ENCODE assay signal across 9 cellular contexts in genomic region chr1:41915786-41916571, GRCh38. TPM values are rescaled to one million over a fixed set of nuclear protein-coding genes. Genes with fewer than 3 reads are reported as not detected.
DNase-seq lines count a peak whose midpoint lies in the region; ATAC-seq and TF ChIP-seq lines count a peak whose summit lies in the region.
"Had no signal": no experiment of that assay in that cellular context is flagged by ENCODE, and none has a peak within 500 bp of the region (broad histone marks: within the 10 kb centered on the region; RNA-seq: fewer than 3 reads in every experiment).

No MANE protein-coding gene starts in this region.

- peaks cover 8% of the 10 kb centered on the region for H3K4me1 ChIP-seq in right cardiac atrium (ENCODE audit: control insufficient read depth, insufficient read depth, low read length)

- H3K27ac ChIP-seq in CD4-positive, alpha-beta T cell (ENCODE audit: low read depth, low read length): no peak overlapping the region
- no peak overlapping the region for H3K27ac ChIP-seq in right cardiac atrium (ENCODE audit: low read length)
- H3K27ac ChIP-seq: SK-N-MC had no signal

- ATAC-seq in CD4-positive, alpha-beta T cell (ENCODE audit: poor library complexity): peak; percentile 16
- ATAC-seq in right cardiac atrium: peak; percentile 19 to 69
- no peak for ATAC-seq in HG02970 (IDR thresholded peaks at IDR 0.05; ENCODE audit: low FRiP score, unreplicated experiment)
- no peak for ATAC-seq in GM21367 (IDR thresholded peaks at IDR 0.05; ENCODE audit: unreplicated experiment)

- H3K4me1 Mint-ChIP-seq in CD4-positive, alpha-beta T cell (ENCODE audit: low read depth): peaks cover 93% of the 10 kb centered on the region
- peaks cover 76% of the 10 kb centered on the region for H3K4me1 Mint-ChIP-seq in T-helper 2 cell treated with Interferon-gamma antibody and Interleukin-4, amounts not matched to agents 5 μg/mL and 100 μg/mL, for 36 hours (ENCODE audit: low read depth)

- CTCF ChIA-PET in CD4-positive, alpha-beta T cell (lab: Charles Lee): interaction anchor here (0.8 kb wide), 1 partner anchor 24 kb away, joined by 3 read pairs; no protein-coding TSS in a partner anchor

- no peak for TF ChIP-seq CTCF in CD4-positive, alpha-beta T cell (IDR thresholded peaks at IDR 0.05)

- intact Hi-C loops in CD4-positive, alpha-beta T cell (cut with DNase I, micrococcal nuclease): loop anchor here (5.0 to 10.0 kb wide), 2 partner anchors 244 to 419 kb away; partner anchors contain the start of gene FOXJ3 (in 1 of the 2)
- intact Hi-C loops in right cardiac atrium (cut with DNase I): loop anchor here in 1 of 4 donors (10.0 kb wide), 1 partner anchor 81 kb away; no protein-coding TSS in a partner anchor

- H3K4me3 ChIP-seq in right cardiac atrium (ENCODE audit: low read length): no peak overlapping the region
- H3K4me3 ChIP-seq: SK-N-MC had no signal

- no peaks in the 10 kb centered on the region for H3K9me3 Mint-ChIP-seq in CD4-positive, alpha-beta T cell
- H3K9me3 Mint-ChIP-seq in T-helper 2 cell treated with Interferon-gamma antibody and Interleukin-4, amounts not matched to agents 5 μg/mL and 100 μg/mL, for 36 hours: peaks cover 10% of the 10 kb centered on the region

- H3K9me3 ChIP-seq in CD4-positive, alpha-beta T cell (ENCODE audit: control insufficient read depth, low read length): no peaks in the 10 kb centered on the region
- no peaks in the 10 kb centered on the region for H3K9me3 ChIP-seq in right cardiac atrium (ENCODE audit: control insufficient read depth, low read length)

- no peaks in the 10 kb centered on the region for H3K27me3 ChIP-seq in CD4-positive, alpha-beta T cell (ENCODE audit: control insufficient read depth, insufficient read depth, low read length)
- no peaks in the 10 kb centered on the region for H3K27me3 ChIP-seq in right cardiac atrium (ENCODE audit: control insufficient read depth, insufficient read depth)

- H3K36me3 Mint-ChIP-seq in CD4-positive, alpha-beta T cell (ENCODE audit: low read depth): no peaks in the 10 kb centered on the region
- H3K36me3 Mint-ChIP-seq in T-helper 2 cell treated with Interferon-gamma antibody and Interleukin-4, amounts not matched to agents 5 μg/mL and 100 μg/mL, for 36 hours (ENCODE audit: low read depth): peaks cover 17% of the 10 kb centered on the region

- 66% methylated on average over 4 of the region's 4 CpGs for WGBS in right cardiac atrium

- POLR2A ChIA-PET in CD4-positive, alpha-beta T cell (lab: Charles Lee): interaction anchor here (0.6 to 7.1 kb wide), 10 partner anchors 10 to 136 kb away, joined by 3 to 108 read pairs (median 6); no protein-coding TSS in a partner anchor

- H3K4me3 Mint-ChIP-seq in CD4-positive, alpha-beta T cell: peak overlapping the region; percentile 89
- H3K4me3 Mint-ChIP-seq in T-helper 2 cell treated with Interferon-gamma antibody and Interleukin-4, amounts not matched to agents 5 μg/mL and 100 μg/mL, for 36 hours: peak overlapping the region; percentile 82

- peak overlapping the region; percentile 95 for H3K27ac Mint-ChIP-seq in CD4-positive, alpha-beta T cell
- H3K27ac Mint-ChIP-seq in T-helper 2 cell treated with Interferon-gamma antibody and Interleukin-4, amounts not matched to agents 5 μg/mL and 100 μg/mL, for 36 hours: peak overlapping the region; percentile 88

- H3K27me3 Mint-ChIP-seq in CD4-positive, alpha-beta T cell: no peaks in the 10 kb centered on the region
- H3K27me3 Mint-ChIP-seq in T-helper 2 cell treated with Interferon-gamma antibody and Interleukin-4, amounts not matched to agents 5 μg/mL and 100 μg/mL, for 36 hours (ENCODE audit: low read depth): peaks cover 14% of the 10 kb centered on the region

- peak in 6 of 10 experiments; percentile 20 to 52 (median 36) for DNase-seq in CD4-positive, alpha-beta T cell
- peak; percentile 63 for DNase-seq in HT-29 (ENCODE audit: low spot score)
- no peak for DNase-seq in T-helper 2 cell treated with Interferon-gamma antibody and Interleukin-4, amounts not matched to agents 5 μg/mL and 100 μg/mL, for 36 hours (ENCODE audit: low spot score)
- DNase-seq in right cardiac atrium: peak in 2 of 3 donors; percentile 57
- no peak for DNase-seq in Kasumi-1 (lab: John Stamatoyannopoulos, UW)
- DNase-seq in SIG-M5 treated with dmso at 0.1 percent for 504 hours (lab: John Stamatoyannopoulos, UW; ENCODE audit: unreplicated experiment): no peak

RNA-seq across cellular contexts. Expression of gene HIVEP3, which starts 2.7 kb away (rescaled TPM):
- total RNA-seq in CD4-positive, alpha-beta T cell: 1 to 10 TPM; 5.1 to 5.4 TPM
- 1.1 and 2.4 TPM in 2 replicates for total RNA-seq in HT-29 (2014; rRNA removed; shearing (Covaris generic))
- total RNA-seq in right cardiac atrium: 1 to 10 TPM; 6.3 to 7.9 (median 7.4) TPM
- polyA plus RNA-seq in right cardiac atrium: 6.5 TPM

Comparison
In these comparisons a context has a peak if more than half of its experiments do, and no peak if none do; other contexts are left out.
1. ATAC-seq: peak in CD4-positive, alpha-beta T cell (single experiment) and right cardiac atrium (2 of 2); none in HG02970 (single experiment) and GM21367 (single experiment).
2. DNase-seq: peak in CD4-positive, alpha-beta T cell (6 of 10), HT-29 (single experiment) and right cardiac atrium (2 of 3); none in T-helper 2 cell treated with Interferon-gamma antibody and Interleukin-4, amounts not matched to agents 5 μg/mL and 100 μg/mL, for 36 hours (single experiment), Kasumi-1 (0 of 2) and SIG-M5 treated with dmso at 0.1 percent for 504 hours (single experiment).